In the genomic region with DNA sequence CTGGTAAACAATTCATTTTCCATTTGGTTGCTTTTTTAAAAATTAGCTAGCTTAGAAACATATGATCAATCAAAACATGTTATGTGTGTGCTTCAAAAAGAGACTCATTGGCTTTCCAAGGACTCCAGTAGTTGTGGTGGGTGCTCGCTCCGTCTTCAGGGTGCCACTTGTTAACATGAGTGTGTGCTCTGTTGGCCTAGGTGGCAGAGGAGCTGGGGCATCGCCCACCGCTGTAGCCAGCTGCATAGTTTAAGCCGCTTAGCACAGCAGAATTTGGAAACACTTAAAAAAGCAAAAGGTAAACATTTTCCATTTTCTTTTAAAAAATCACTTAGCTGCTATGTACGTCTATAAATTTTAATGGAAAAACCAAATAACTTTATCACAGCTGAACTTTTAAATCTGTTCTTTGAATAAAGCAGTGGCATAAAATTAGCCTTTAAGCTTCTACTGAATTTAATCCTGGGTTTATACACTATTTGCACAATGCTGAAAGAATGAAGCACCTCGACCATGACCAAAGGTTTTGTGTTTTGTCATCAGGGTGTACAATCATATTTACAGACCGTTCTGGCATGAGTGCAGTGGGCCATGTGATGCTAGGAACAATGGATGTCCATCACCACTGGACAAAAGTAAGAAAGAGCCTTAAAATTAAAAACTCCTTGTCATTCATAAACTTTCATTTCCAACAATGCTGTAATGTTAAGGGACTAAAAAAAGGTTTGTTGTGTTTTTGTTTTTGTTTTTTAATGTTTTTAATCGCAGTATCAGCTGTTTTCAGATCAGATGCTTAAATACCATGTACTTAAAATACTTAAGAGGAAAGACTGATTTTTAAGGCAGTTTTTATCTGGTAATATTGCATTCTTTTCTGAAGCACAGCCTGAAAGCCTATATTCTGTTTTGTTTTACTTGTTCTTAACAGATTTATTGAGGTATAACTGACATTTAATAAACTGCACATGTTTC, we compare ENCODE assay signal across 16 cellular contexts. TPM values are rescaled to one million over a fixed set of nuclear protein-coding genes. Genes with fewer than 3 reads are reported as not detected.
A peak's percentile ranks its signal among the peaks of the same experiment; 100 is the strongest.
DNase-seq lines count a peak whose midpoint lies in the region; ATAC-seq, FAIRE-seq and TF ChIP-seq lines count a peak whose summit lies in the region.
"Had no signal": no experiment of that assay in that cellular context is flagged by ENCODE, and none has a peak within 500 bp of the region (broad histone marks: within the 10 kb centered on the region; RNA-seq: fewer than 3 reads in every experiment).

No MANE protein-coding gene starts in this region.

- in situ Hi-C loops in HAP-1 (cut with MboI; ENCODE audit: low sequenced_read_pairs) (no loop called here), HepG2 (cut with HindIII; ENCODE audit: extremely low pct_ligation_motif_present, low pct_unique_long_range_greater_than_20kb) (no loop called here)

- H3K9ac ChIP-seq in HepG2 (ENCODE audit: insufficient read depth, low read depth, low read length): no peak overlapping the region

- no peaks in the 10 kb centered on the region for H3K27me3 ChIP-seq in HAP-1 (ENCODE audit: low read depth)
- no peaks in the 10 kb centered on the region for H3K27me3 ChIP-seq in HepG2 (ENCODE audit: control insufficient read depth in 1 of 2, insufficient read depth in 2 of 2, low read length in 2 of 2)
- no peaks in the 10 kb centered on the region for H3K27me3 ChIP-seq in esophagus muscularis mucosa

- H2AFZ ChIP-seq in HepG2 (ENCODE audit: low read length): no peak overlapping the region

- TF ChIP-seq EP300 in HepG2 (IDR thresholded peaks at IDR 0.05; ENCODE audit: low read depth in 2 of 2, low read length in 2 of 2): no peak
- TF ChIP-seq EP300 in HepG2 (CRISPR knock-in tag; IDR thresholded peaks at IDR 0.05; ENCODE audit: borderline replicate concordance): no peak
- TF ChIP-seq EP300 in esophagus muscularis mucosa (IDR thresholded peaks at IDR 0.05): no peak

- no peaks in the 10 kb centered on the region for H4K20me1 ChIP-seq in HepG2 (ENCODE audit: insufficient read depth, low read length)

- no peaks in the 10 kb centered on the region; the same call in 1 of the 2 replicates for H3K36me3 ChIP-seq in HAP-1 (replicated peaks)
- peaks cover 0 to 1% of the 10 kb centered on the region in 2 experiments; a peak in 1 of 5 replicates for H3K36me3 ChIP-seq in HepG2 (replicated peaks in 1 of 2; ENCODE audit: control insufficient read depth in 1 of 2, insufficient read depth in 2 of 2, low read length in 2 of 2)
- H3K36me3 ChIP-seq in esophagus muscularis mucosa: peaks cover 4 to 48% (median 19%) of the 10 kb centered on the region in 4 donors

- no peak for TF ChIP-seq POLR2A in HepG2 (IDR thresholded peaks at IDR 0.05; ENCODE audit: insufficient read depth in 1 of 2, low read depth in 2 of 2, low read length in 2 of 2)
- no peak for TF ChIP-seq POLR2A in esophagus muscularis mucosa (IDR thresholded peaks at IDR 0.05; ENCODE audit: low read depth)

- DNase-seq in DMS53 (lab: John Stamatoyannopoulos, UW) (peak; percentile 73), HAP-1 (ENCODE audit: low spot score in 2 of 2) (peak; percentile 59 to 81), NCI-H345 treated with DMSO at 0.1 percent for 48 hours (lab: John Stamatoyannopoulos, UW; ENCODE audit: unreplicated experiment) (peak; percentile 60), HepG2 (ENCODE audit: low spot score) (no peak), esophagus muscularis mucosa (ENCODE audit: extremely low spot score) (no peak), NCI-H187 treated with DMSO at 0.1 percent for 48 hours (lab: John Stamatoyannopoulos, UW) (no peak)
- DNase-seq: Caco-2; DMS153; GOT3; NCI-H1436; NCI-H2171; NK-92 treated with Interleukin-12 subunit alpha and Interleukin-12 subunit beta, amount 100 ng/mL, for 24 hours; SHP77; T-helper 1 cell had no signal

- no peak overlapping the region for H3K4me2 ChIP-seq in HepG2 (ENCODE audit: low read depth, low read length)

- H3K4me1 ChIP-seq in HAP-1 (peaks cover 9% of the 10 kb centered on the region), HepG2 (ENCODE audit: insufficient read depth, low read length) (peaks cover 28% of the 10 kb centered on the region), esophagus muscularis mucosa (no peaks in the 10 kb centered on the region)

- intact Hi-C loops in HepG2 (cut with micrococcal nuclease; ENCODE audit: unreplicated experiment) (no loop called here), esophagus muscularis mucosa (cut with DNase I) (loop anchor here (10.0 kb wide), 1 partner anchor 72 kb away; no protein-coding TSS in a partner anchor)

- H3K4me3 ChIP-seq in HAP-1 (no peak overlapping the region), HepG2 (replicated peaks in 1 of 3; ENCODE audit: insufficient read depth in 1 of 3, low read depth in 2 of 3, low read length in 3 of 3) (no peak overlapping the region), esophagus muscularis mucosa (no peak overlapping the region)

- POLR2A ChIA-PET in HepG2 (lab: Yijun Ruan, JAX): no interaction called here

- no TSS peak for BruUV-seq in HepG2 (replicated peaks; lab: Mats Ljungman, UMichigan)

- FAIRE-seq in HepG2 (lab: Jason Lieb, UNC): no peak

- no peak for ATAC-seq in HepG2
- ATAC-seq in GM21529 (IDR thresholded peaks at IDR 0.05; ENCODE audit: unreplicated experiment): no peak
- ATAC-seq: SK-N-SH treated with all-trans-retinoic acid at 6 μM for 48 hours had no signal

- H3K9me3 ChIP-seq in HAP-1: no peaks in the 10 kb centered on the region
- no peaks in the 10 kb centered on the region for H3K9me3 ChIP-seq in HepG2 (ENCODE audit: low read length)
- H3K9me3 ChIP-seq in esophagus muscularis mucosa: no peaks in the 10 kb centered on the region
- H3K9me3 ChIP-seq: Caco-2 had no signal

- no peak for TF ChIP-seq RAD21 in HepG2 (CRISPR knock-in tag; IDR thresholded peaks at IDR 0.05)

- CTCF ChIA-PET in HepG2 (lab: Yijun Ruan, JAX; ENCODE audit: low intra/inter-chr PET ratio, low total read pairs): no interaction called here

- no peak for TF ChIP-seq CTCF in HepG2 (CRISPR knock-in tag; IDR thresholded peaks at IDR 0.05)
- TF ChIP-seq CTCF in esophagus muscularis mucosa (IDR thresholded peaks at IDR 0.05): no peak

- WGBS in HepG2 (ENCODE audit: low lambda C conversion rate): 84% methylated on average over 9 of the region's 9 CpGs
- 95% methylated on average over 9 of the region's 9 CpGs for WGBS in esophagus muscularis mucosa

- no peak overlapping the region for H3K27ac ChIP-seq in HepG2 (ENCODE audit: extremely low read length, insufficient read depth, low read length)
- H3K27ac ChIP-seq in esophagus muscularis mucosa (replicated peaks in 1 of 4): no peak overlapping the region

- H3K79me2 ChIP-seq in HepG2 (ENCODE audit: insufficient read depth, low read length): no peaks in the 10 kb centered on the region

TF ChIP-seq in HepG2, 621 proteins besides CTCF, POLR2A, EP300 and RAD21 (continues in another document):
- TF ChIP-seq, protein P1, sequence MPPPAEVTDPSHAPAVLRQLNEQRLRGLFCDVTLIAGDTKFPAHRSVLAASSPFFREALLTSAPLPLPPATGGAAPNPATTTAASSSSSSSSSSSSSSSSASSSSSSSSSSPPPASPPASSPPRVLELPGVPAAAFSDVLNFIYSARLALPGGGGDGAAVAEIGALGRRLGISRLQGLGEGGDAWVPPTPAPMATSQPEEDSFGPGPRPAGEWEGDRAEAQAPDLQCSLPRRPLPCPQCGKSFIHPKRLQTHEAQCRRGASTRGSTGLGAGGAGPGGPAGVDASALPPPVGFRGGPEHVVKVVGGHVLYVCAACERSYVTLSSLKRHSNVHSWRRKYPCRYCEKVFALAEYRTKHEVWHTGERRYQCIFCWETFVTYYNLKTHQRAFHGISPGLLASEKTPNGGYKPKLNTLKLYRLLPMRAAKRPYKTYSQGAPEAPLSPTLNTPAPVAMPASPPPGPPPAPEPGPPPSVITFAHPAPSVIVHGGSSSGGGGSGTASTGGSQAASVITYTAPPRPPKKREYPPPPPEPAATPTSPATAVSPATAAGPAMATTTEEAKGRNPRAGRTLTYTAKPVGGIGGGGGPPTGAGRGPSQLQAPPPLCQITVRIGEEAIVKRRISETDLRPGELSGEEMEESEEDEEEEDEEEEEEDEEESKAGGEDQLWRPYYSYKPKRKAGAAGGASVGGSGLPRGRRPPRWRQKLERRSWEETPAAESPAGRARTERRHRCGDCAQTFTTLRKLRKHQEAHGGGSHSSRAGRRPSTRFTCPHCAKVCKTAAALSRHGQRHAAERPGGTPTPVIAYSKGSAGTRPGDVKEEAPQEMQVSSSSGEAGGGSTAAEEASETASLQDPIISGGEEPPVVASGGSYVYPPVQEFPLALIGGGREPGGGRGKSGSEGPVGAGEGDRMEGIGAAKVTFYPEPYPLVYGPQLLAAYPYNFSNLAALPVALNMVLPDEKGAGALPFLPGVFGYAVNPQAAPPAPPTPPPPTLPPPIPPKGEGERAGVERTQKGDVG (CRISPR knock-in tag; IDR thresholded peaks at IDR 0.05; ENCODE audit: borderline replicate concordance): no peak
- TF ChIP-seq SOX6 (IDR thresholded peaks at IDR 0.05): no peak
- peak; percentile 25; the same call in 1 of the 2 replicates for TF ChIP-seq SOX6 (CRISPR knock-in tag; IDR thresholded peaks at IDR 0.05)
- TF ChIP-seq MAFK (conservative IDR thresholded peaks at IDR 0.05 in 1 of 2, IDR thresholded peaks at IDR 0.05 in 1 of 2; ENCODE audit: low read length in 2 of 2): peak; percentile 10 to 56; a peak in 2 of 4 replicates

RNA-seq across cellular contexts. Expression of a gene that starts 57.9 kb away (rescaled TPM):
- 16.9 and 21.1 TPM in 2 replicates for total RNA-seq in HepG2 (2016; rRNA removed; fragmentation: Illumina TruSeq; extraction: Trizol)
- 6.7 and 7.8 TPM in 2 replicates for total RNA-seq in HepG2 (2016; cell fraction: cytosol; rRNA removed; fragmentation: Illumina TruSeq; extraction: Trizol; ENCODE audit: low read depth)
- total RNA-seq in HepG2 (2016; cell fraction: insoluble cytoplasmic fraction; rRNA removed; fragmentation: Illumina TruSeq; extraction: Trizol): 17.8 and 21.2 TPM in 2 replicates
- 20.0 and 22.2 TPM in 2 replicates for total RNA-seq in HepG2 (2016; cell fraction: membrane; rRNA removed; fragmentation: Illumina TruSeq; extraction: Trizol)
- 15.7 and 17.9 TPM in 2 replicates for total RNA-seq in HepG2 (2016; cell fraction: nucleus; rRNA removed; fragmentation: Illumina TruSeq; extraction: Trizol)
- 19.0 and 22.6 TPM in 2 replicates for polyA plus RNA-seq in HepG2 (2011; rRNA removed)
- polyA plus RNA-seq in HepG2 (2011; cell fraction: cytosol; rRNA removed): 11.0 and 16.5 TPM in 2 replicates
- 6.5 and 9.8 TPM in 2 replicates for polyA plus RNA-seq in HepG2 (2011; cell fraction: nucleus; rRNA removed)
- 15.7 and 18.9 TPM in 2 replicates for polyA plus RNA-seq in HepG2 (2012)
- 4.5 and 5.9 TPM in 2 replicates for polyA plus RNA-seq in HepG2 (2016; cell fraction: cytosol; fragmentation: Illumina TruSeq; extraction: Trizol; ENCODE audit: low read depth)
- 22.1 and 23.4 TPM in 2 replicates for polyA plus RNA-seq in HepG2 (2016; cell fraction: insoluble cytoplasmic fraction; fragmentation: Illumina TruSeq; extraction: Trizol; ENCODE audit: low read depth)
- 15.2 and 16.2 TPM in 2 replicates for polyA plus RNA-seq in HepG2 (2016; cell fraction: membrane; fragmentation: Illumina TruSeq; extraction: Trizol; ENCODE audit: low read depth)
- polyA plus RNA-seq in HepG2 (2016; cell fraction: nucleus; fragmentation: Illumina TruSeq; extraction: Trizol; ENCODE audit: insufficient read depth, low read depth): 16.2 and 16.8 TPM in 2 replicates
- polyA minus RNA-seq in HepG2 (2011; rRNA and poly(A)+ RNA removed; ENCODE audit: low replicate concordance): 14.6 and 18.4 TPM in 2 replicates
- polyA minus RNA-seq in HepG2 (2011; cell fraction: cytosol; rRNA and poly(A)+ RNA removed): 13.4 and 14.5 TPM in 2 replicates
- polyA minus RNA-seq in HepG2 (2011; cell fraction: nucleus; rRNA and poly(A)+ RNA removed): 38.5 and 44.3 TPM in 2 replicates
- 10 to 100 TPM; 32.0 to 46.4 (median 36.5) TPM for total RNA-seq in esophagus muscularis mucosa

Comparison
In these comparisons a context has a peak if more than half of its experiments do, and no peak if none do; other contexts are left out.
1. DNase-seq: peak in DMS53 (single experiment), HAP-1 (2 of 2) and NCI-H345 treated with DMSO at 0.1 percent for 48 hours (single experiment); none in HepG2 (single experiment), esophagus muscularis mucosa (single experiment) and NCI-H187 treated with DMSO at 0.1 percent for 48 hours (single experiment).